ENCODE assay signal across 8 cellular contexts in the genomic region with DNA sequence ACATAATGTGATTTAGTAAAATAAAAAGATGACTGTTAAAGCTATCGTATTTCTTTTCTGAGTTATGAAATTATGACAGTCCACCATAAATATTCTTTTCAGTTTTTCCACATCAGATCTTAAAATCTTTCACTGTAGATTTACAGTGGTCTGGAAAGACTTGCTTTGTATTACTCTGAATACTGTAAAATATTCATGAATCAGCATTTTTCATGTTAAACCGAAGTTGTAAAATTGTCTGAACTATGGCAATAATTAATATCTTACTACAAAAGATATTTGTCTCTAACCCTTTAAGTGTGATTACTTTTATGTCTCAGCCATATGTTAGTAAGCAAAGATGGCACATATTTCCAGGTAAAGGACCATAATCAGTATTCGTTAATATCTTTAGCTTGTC.
"Had no signal": no experiment of that assay in that cellular context is flagged by ENCODE, and none has a peak within 500 bp of the region (broad histone marks: within the 10 kb centered on the region; RNA-seq: fewer than 3 reads in every experiment).

No MANE protein-coding gene starts in this region.

- ATAC-seq: GM23338, HCT116 had no signal

- H3K4me1 Mint-ChIP-seq: GM23338 had no signal

- H2AFZ ChIP-seq: GM23338 had no signal

- H3K4me3 ChIP-seq: GM23338, HAP-1 had no signal

- H3K9me3 ChIP-seq: HAP-1 had no signal

- H3K27ac ChIP-seq: HL-60 had no signal

- H3K27me3 Mint-ChIP-seq: IgD-negative memory B cell had no signal

- H3K27ac Mint-ChIP-seq: GM23338, HFFc6, IgD-negative memory B cell had no signal

- H3K4me1 ChIP-seq: HAP-1 had no signal

- H3K4me2 ChIP-seq: GM23338 had no signal

- H3K36me3 Mint-ChIP-seq: IgD-negative memory B cell had no signal

- DNase-seq: H7, HFFc6, KG1 had no signal

- H3K36me3 ChIP-seq: HAP-1 had no signal

- H3K4me3 Mint-ChIP-seq: GM23338, HFFc6, IgD-negative memory B cell had no signal

- H3K9me3 Mint-ChIP-seq: IgD-negative memory B cell had no signal
